In genomic region chr11:62418733-62419132, GRCh38 we compare ENCODE assay signal across 1 cellular context.
TF ChIP-seq lines count a peak whose summit lies in the region.

Gene SCGB1A1 (plus strand): TSS chr11:62419033. CDS start chr11:62419096, 63 bp downstream.

TF ChIP-seq in H1, 55 proteins besides CTCF, POLR2A, EP300 and RAD21:
- TF ChIP-seq ATF3 (IDR thresholded peaks at IDR 0.05; ENCODE audit: insufficient read depth, low read depth, low read length) = no peak
- no peak for TF ChIP-seq USF2 (IDR thresholded peaks at IDR 0.05; ENCODE audit: low read length)
- no peak for TF ChIP-seq HDAC6 (IDR thresholded peaks at IDR 0.05; ENCODE audit: low read depth, low read length)
- TF ChIP-seq, protein P1, sequence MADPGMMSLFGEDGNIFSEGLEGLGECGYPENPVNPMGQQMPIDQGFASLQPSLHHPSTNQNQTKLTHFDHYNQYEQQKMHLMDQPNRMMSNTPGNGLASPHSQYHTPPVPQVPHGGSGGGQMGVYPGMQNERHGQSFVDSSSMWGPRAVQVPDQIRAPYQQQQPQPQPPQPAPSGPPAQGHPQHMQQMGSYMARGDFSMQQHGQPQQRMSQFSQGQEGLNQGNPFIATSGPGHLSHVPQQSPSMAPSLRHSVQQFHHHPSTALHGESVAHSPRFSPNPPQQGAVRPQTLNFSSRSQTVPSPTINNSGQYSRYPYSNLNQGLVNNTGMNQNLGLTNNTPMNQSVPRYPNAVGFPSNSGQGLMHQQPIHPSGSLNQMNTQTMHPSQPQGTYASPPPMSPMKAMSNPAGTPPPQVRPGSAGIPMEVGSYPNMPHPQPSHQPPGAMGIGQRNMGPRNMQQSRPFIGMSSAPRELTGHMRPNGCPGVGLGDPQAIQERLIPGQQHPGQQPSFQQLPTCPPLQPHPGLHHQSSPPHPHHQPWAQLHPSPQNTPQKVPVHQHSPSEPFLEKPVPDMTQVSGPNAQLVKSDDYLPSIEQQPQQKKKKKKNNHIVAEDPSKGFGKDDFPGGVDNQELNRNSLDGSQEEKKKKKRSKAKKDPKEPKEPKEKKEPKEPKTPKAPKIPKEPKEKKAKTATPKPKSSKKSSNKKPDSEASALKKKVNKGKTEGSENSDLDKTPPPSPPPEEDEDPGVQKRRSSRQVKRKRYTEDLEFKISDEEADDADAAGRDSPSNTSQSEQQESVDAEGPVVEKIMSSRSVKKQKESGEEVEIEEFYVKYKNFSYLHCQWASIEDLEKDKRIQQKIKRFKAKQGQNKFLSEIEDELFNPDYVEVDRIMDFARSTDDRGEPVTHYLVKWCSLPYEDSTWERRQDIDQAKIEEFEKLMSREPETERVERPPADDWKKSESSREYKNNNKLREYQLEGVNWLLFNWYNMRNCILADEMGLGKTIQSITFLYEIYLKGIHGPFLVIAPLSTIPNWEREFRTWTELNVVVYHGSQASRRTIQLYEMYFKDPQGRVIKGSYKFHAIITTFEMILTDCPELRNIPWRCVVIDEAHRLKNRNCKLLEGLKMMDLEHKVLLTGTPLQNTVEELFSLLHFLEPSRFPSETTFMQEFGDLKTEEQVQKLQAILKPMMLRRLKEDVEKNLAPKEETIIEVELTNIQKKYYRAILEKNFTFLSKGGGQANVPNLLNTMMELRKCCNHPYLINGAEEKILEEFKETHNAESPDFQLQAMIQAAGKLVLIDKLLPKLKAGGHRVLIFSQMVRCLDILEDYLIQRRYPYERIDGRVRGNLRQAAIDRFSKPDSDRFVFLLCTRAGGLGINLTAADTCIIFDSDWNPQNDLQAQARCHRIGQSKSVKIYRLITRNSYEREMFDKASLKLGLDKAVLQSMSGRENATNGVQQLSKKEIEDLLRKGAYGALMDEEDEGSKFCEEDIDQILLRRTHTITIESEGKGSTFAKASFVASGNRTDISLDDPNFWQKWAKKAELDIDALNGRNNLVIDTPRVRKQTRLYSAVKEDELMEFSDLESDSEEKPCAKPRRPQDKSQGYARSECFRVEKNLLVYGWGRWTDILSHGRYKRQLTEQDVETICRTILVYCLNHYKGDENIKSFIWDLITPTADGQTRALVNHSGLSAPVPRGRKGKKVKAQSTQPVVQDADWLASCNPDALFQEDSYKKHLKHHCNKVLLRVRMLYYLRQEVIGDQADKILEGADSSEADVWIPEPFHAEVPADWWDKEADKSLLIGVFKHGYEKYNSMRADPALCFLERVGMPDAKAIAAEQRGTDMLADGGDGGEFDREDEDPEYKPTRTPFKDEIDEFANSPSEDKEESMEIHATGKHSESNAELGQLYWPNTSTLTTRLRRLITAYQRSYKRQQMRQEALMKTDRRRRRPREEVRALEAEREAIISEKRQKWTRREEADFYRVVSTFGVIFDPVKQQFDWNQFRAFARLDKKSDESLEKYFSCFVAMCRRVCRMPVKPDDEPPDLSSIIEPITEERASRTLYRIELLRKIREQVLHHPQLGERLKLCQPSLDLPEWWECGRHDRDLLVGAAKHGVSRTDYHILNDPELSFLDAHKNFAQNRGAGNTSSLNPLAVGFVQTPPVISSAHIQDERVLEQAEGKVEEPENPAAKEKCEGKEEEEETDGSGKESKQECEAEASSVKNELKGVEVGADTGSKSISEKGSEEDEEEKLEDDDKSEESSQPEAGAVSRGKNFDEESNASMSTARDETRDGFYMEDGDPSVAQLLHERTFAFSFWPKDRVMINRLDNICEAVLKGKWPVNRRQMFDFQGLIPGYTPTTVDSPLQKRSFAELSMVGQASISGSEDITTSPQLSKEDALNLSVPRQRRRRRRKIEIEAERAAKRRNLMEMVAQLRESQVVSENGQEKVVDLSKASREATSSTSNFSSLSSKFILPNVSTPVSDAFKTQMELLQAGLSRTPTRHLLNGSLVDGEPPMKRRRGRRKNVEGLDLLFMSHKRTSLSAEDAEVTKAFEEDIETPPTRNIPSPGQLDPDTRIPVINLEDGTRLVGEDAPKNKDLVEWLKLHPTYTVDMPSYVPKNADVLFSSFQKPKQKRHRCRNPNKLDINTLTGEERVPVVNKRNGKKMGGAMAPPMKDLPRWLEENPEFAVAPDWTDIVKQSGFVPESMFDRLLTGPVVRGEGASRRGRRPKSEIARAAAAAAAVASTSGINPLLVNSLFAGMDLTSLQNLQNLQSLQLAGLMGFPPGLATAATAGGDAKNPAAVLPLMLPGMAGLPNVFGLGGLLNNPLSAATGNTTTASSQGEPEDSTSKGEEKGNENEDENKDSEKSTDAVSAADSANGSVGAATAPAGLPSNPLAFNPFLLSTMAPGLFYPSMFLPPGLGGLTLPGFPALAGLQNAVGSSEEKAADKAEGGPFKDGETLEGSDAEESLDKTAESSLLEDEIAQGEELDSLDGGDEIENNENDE (IDR thresholded peaks at IDR 0.05; ENCODE audit: insufficient replicate concordance, low read length) = no peak
- TF ChIP-seq SIRT6 (IDR thresholded peaks at IDR 0.05; ENCODE audit: low read length) = no peak
- TF ChIP-seq SRF (IDR thresholded peaks at IDR 0.05; ENCODE audit: low read depth, low read length) = no peak
- no peak for TF ChIP-seq GABPA (IDR thresholded peaks at IDR 0.05; ENCODE audit: borderline replicate concordance, insufficient read depth, low read length)
- no peak for TF ChIP-seq CTBP2 (IDR thresholded peaks at IDR 0.05; ENCODE audit: borderline replicate concordance, insufficient read depth, insufficient read length, low read length)
- no peak for TF ChIP-seq RXRA (IDR thresholded peaks at IDR 0.05; ENCODE audit: insufficient read depth, low read depth, low read length)
- TF ChIP-seq CEBPB (IDR thresholded peaks at IDR 0.05; ENCODE audit: low read depth, low read length) = no peak
- no peak for TF ChIP-seq ZNF274 (IDR thresholded peaks at IDR 0.05; ENCODE audit: borderline replicate concordance, extremely low read depth, low read length)
- TF ChIP-seq CBX8 (IDR thresholded peaks at IDR 0.05; ENCODE audit: borderline replicate concordance, low read depth, low read length) = no peak
- TF ChIP-seq FOSL1 (IDR thresholded peaks at IDR 0.05; ENCODE audit: insufficient read depth, low read depth, low read length) = no peak
TF ChIP-seq in H1: peak in this region for 0.
